10 cellular contexts compared by ENCODE assay signal in the genomic region with DNA sequence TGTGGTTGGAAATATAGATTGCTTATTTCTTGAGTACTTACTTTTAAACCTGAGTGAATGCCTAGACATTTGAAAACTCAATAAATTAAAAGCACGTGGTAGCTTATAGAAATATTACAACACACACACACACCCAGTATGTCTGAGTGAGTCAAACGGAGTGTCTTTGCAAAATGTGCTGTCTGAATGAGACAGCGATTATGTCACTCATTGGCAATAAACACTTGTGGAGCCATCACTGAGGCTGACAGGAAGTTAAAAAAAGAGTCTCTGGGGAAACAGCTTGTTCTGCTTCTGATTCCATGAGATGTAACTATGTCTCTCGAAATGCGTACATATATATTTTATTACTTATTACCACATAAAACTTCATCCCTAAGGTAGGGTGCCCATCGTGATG. TPM values are rescaled to one million over a fixed set of nuclear protein-coding genes. Genes with fewer than 3 reads are reported as not detected.
DNase-seq lines count a peak whose midpoint lies in the region; ATAC-seq and TF ChIP-seq lines count a peak whose summit lies in the region.
"Had no signal": no experiment of that assay in that cellular context is flagged by ENCODE, and none has a peak within 500 bp of the region (broad histone marks: within the 10 kb centered on the region; RNA-seq: fewer than 3 reads in every experiment).

No MANE protein-coding gene starts in this region.

- ATAC-seq in omental fat pad (ENCODE audit: low FRiP score) (peak; percentile 66), GM18858 (IDR thresholded peaks at IDR 0.05; ENCODE audit: unreplicated experiment) (no peak)
- ATAC-seq: T-cell had no signal

- TF ChIP-seq CTCF in Loucy (conservative IDR thresholded peaks at IDR 0.05; ENCODE audit: low read length), result no peak
- TF ChIP-seq CTCF in omental fat pad (IDR thresholded peaks at IDR 0.05), result no peak

- no peaks in the 10 kb centered on the region for H3K79me2 ChIP-seq in Loucy (ENCODE audit: insufficient read depth, low read length)

- H3K9ac ChIP-seq in Loucy (ENCODE audit: low read depth, low read length, poor library complexity, severe bottlenecking), result no peak overlapping the region

- no peaks in the 10 kb centered on the region for H3K27me3 ChIP-seq in Loucy (ENCODE audit: insufficient read depth, low read length, poor library complexity, severe bottlenecking)
- H3K27me3 ChIP-seq: ascending aorta had no signal

- H3K9me3 ChIP-seq in Loucy (ENCODE audit: insufficient read depth, low read depth, low read length), result no peaks in the 10 kb centered on the region
- H3K9me3 ChIP-seq: ascending aorta had no signal

- peak overlapping the region; percentile 62 for H2AFZ ChIP-seq in Loucy (ENCODE audit: low read length)

- peaks cover 9% of the 10 kb centered on the region for H3K4me1 ChIP-seq in Loucy (ENCODE audit: insufficient read depth, low read length, poor library complexity, severe bottlenecking)
- H3K4me1 ChIP-seq: ascending aorta had no signal

- no peaks in the 10 kb centered on the region for H3K9me2 ChIP-seq in Loucy (replicated peaks; ENCODE audit: low read depth, low read length)

- no peaks in the 10 kb centered on the region for H3K36me3 ChIP-seq in Loucy (ENCODE audit: insufficient read depth, low read length)
- H3K36me3 ChIP-seq: ascending aorta had no signal

- peak overlapping the region; percentile 12 for H3K4me2 ChIP-seq in Loucy (ENCODE audit: low read depth, low read length, poor library complexity, severe bottlenecking)

- H3K4me3 ChIP-seq in Loucy (ENCODE audit: low read length, poor library complexity, severe bottlenecking), result no peak overlapping the region
- H3K4me3 ChIP-seq: ascending aorta had no signal

- H4K20me1 ChIP-seq in Loucy (ENCODE audit: insufficient read depth, low read length, poor library complexity, severe bottlenecking), result no peaks in the 10 kb centered on the region

- DNase-seq in DMS53 treated with DMSO at 0.1 percent for 48 hours (lab: John Stamatoyannopoulos, UW; ENCODE audit: unreplicated experiment) (peak; percentile 17), dedifferentiated amniotic fluid mesenchymal stem cell (ENCODE audit: extremely low spot score) (peak; percentile 47), omental fat pad (ENCODE audit: low spot score) (no peak), cerebellar nuclear complex (lab: John Stamatoyannopoulos, UW) (no peak), hippocampal formation (lab: John Stamatoyannopoulos, UW) (no peak)
- no peak for DNase-seq in effector CD8-positive, alpha-beta T cell (lab: John Stamatoyannopoulos, UW)

- no peaks in the 10 kb centered on the region for H3F3A ChIP-seq in Loucy (ENCODE audit: low read depth)

RNA-seq across cellular contexts. Expression of a gene that starts 22.3 kb away (rescaled TPM):
- total RNA-seq in omental fat pad, result 10 to 100 TPM; 26.6 to 45.4 (median 30.7) TPM

RNA-seq across cellular contexts. Expression of a gene that starts 32.2 kb away (rescaled TPM):
- total RNA-seq in omental fat pad, result not detected
- total RNA-seq: ascending aorta, T-cell had no signal

Comparison
In these comparisons a context has a peak if more than half of its experiments do, and no peak if none do; other contexts are left out.
1. DNase-seq: peak in DMS53 treated with DMSO at 0.1 percent for 48 hours (single experiment) and dedifferentiated amniotic fluid mesenchymal stem cell (single experiment); none in omental fat pad (single experiment), cerebellar nuclear complex (0 of 2), hippocampal formation (0 of 2) and effector CD8-positive, alpha-beta T cell (single experiment).